12 cellular contexts compared by ENCODE assay signal in the genomic region with DNA sequence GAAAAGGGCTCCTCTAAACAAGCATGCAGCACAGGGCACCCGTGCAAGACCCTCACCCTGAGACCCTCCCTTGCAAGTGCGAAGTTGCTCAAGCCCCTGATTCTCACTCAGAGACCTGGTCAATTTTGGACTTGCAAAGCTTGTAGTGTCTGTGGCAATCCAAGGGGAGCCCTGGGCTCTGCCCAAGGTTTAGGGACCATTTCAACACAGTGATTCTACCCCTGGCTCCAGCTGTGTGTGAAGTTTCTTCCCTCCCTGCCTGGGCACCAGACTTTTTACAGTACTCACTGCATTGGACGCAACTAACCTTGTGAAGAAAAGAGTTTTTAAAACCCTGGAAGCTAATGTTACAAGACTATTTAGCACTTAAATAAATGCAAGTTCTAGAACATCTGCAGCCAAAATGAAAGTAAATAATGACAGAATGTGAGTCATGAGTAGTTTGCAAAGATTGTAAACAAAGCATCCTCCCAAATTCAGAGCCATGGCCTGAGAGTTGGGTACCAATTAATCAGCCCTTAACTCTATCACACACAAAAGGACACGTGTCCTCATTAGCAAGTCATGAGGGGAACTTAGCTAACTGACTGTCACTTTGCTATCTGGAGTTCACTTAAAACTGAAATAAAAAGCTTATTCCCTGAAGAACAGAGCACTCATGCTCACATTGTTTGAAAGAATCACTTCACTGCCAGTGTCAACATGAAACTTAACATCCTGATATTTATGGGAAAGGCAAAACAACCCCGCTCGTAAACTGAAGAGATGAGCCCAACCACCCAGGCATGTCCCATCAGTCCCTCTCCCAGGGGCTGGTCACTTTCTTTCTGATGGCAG. TPM values are rescaled to one million over a fixed set of nuclear protein-coding genes. Genes with fewer than 3 reads are reported as not detected.
DNase-seq lines count a peak whose midpoint lies in the region; ATAC-seq, FAIRE-seq and TF ChIP-seq lines count a peak whose summit lies in the region.
"Had no signal": no experiment of that assay in that cellular context is flagged by ENCODE, and none has a peak within 500 bp of the region (broad histone marks: within the 10 kb centered on the region; RNA-seq: fewer than 3 reads in every experiment).

No MANE protein-coding gene starts in this region.

- peaks cover 55% of the 10 kb centered on the region for H3K4me1 Mint-ChIP-seq in activated T-helper 2 cell treated with anti-CD3 and anti-CD28 coated beads, Interferon-gamma antibody, Interleukin-2, Interleukin-4, amounts not matched to agents 10 μg/mL and 5 μg/mL and 100 μg/mL, durations not matched to agents 14 hours and 24 hours and 36 hours (ENCODE audit: low read depth)

- WGBS in pancreas, 2 donors: 67 to 71% methylated on average over 6 of the region's 6 CpGs

- peaks cover 5 to 12% of the 10 kb centered on the region in 2 donors for H3K4me1 ChIP-seq in mucosa of rectum (ENCODE audit: control insufficient read depth in 2 of 2, insufficient read depth in 2 of 2, low read length in 2 of 2)
- peaks cover 0 to 4% (median 0%) of the 10 kb centered on the region in 3 donors for H3K4me1 ChIP-seq in pancreas

- no peak overlapping the region for H3K4me3 Mint-ChIP-seq in activated T-helper 2 cell treated with anti-CD3 and anti-CD28 coated beads, Interferon-gamma antibody, Interleukin-2, Interleukin-4, amounts not matched to agents 10 μg/mL and 5 μg/mL and 100 μg/mL, durations not matched to agents 14 hours and 24 hours and 36 hours (ENCODE audit: low read depth)

- H3K9me3 Mint-ChIP-seq in activated T-helper 2 cell treated with anti-CD3 and anti-CD28 coated beads, Interferon-gamma antibody, Interleukin-2, Interleukin-4, amounts not matched to agents 10 μg/mL and 5 μg/mL and 100 μg/mL, durations not matched to agents 14 hours and 24 hours and 36 hours: no peaks in the 10 kb centered on the region

- H3K27me3 ChIP-seq in mucosa of rectum (ENCODE audit: control insufficient read depth in 2 of 2, insufficient read depth in 2 of 2, low read length in 2 of 2) (no peaks in the 10 kb centered on the region), pancreas (no peaks in the 10 kb centered on the region)

- H3K9ac ChIP-seq in mucosa of rectum (ENCODE audit: low read depth in 1 of 2, low read length in 2 of 2): no peak overlapping the region

- intact Hi-C loops in activated T-helper 2 cell treated with anti-CD3 and anti-CD28 coated beads, Interferon-gamma antibody, Interleukin-2, Interleukin-4, amounts not matched to agents 10 μg/mL and 5 μg/mL and 100 μg/mL, durations not matched to agents 14 hours and 24 hours and 36 hours (cut with micrococcal nuclease): loop anchor here (5.0 to 10.0 kb wide), 4 partner anchors 187 to 360 kb away; a partner anchor contains a TSS
- intact Hi-C loops in pancreas (cut with DNase I): no loop called here

- H3K27ac ChIP-seq in mucosa of rectum (ENCODE audit: low read depth in 2 of 2, low read length in 2 of 2): peak overlapping the region; percentile 33 to 54
- no peak overlapping the region for H3K27ac ChIP-seq in pancreas
- no peak overlapping the region for H3K27ac ChIP-seq in substantia nigra (ENCODE audit: low read depth, low read length, poor library complexity, severe bottlenecking)
- H3K27ac ChIP-seq: thoracic aorta had no signal

- TF ChIP-seq CTCF in pancreas (IDR thresholded peaks at IDR 0.05): no peak

- FAIRE-seq in pancreas (lab: Jason Lieb, UNC): no peak

- peak overlapping the region; percentile 38 for H3K27ac Mint-ChIP-seq in activated T-helper 2 cell treated with anti-CD3 and anti-CD28 coated beads, Interferon-gamma antibody, Interleukin-2, Interleukin-4, amounts not matched to agents 10 μg/mL and 5 μg/mL and 100 μg/mL, durations not matched to agents 14 hours and 24 hours and 36 hours

- H3K9me3 ChIP-seq in mucosa of rectum (ENCODE audit: control insufficient read depth in 2 of 2, low read length in 2 of 2): no peaks in the 10 kb centered on the region
- no peaks in the 10 kb centered on the region for H3K9me3 ChIP-seq in pancreas
- H3K9me3 ChIP-seq: thoracic aorta had no signal

- H3K27me3 Mint-ChIP-seq in activated T-helper 2 cell treated with anti-CD3 and anti-CD28 coated beads, Interferon-gamma antibody, Interleukin-2, Interleukin-4, amounts not matched to agents 10 μg/mL and 5 μg/mL and 100 μg/mL, durations not matched to agents 14 hours and 24 hours and 36 hours (ENCODE audit: low read depth): no peaks in the 10 kb centered on the region

- H3K4me3 ChIP-seq in mucosa of rectum (ENCODE audit: low read length in 2 of 2) (no peak overlapping the region), pancreas (no peak overlapping the region)
- H3K4me3 ChIP-seq: thoracic aorta had no signal

- DNase-seq in AG08396 (ENCODE audit: low spot score) (peak; percentile 43), EL (peak; percentile 23), pancreas (no peak), NOMO-1 treated with DMSO at 0.1 percent for 48 hours (lab: John Stamatoyannopoulos, UW; ENCODE audit: unreplicated experiment) (no peak), NCI-H2227 treated with DMSO at 0.1 percent for 48 hours (lab: John Stamatoyannopoulos, UW) (no peak), substantia nigra (lab: John Stamatoyannopoulos, UW) (no peak)
- no peak for DNase-seq in activated T-helper 2 cell treated with anti-CD3 and anti-CD28 coated beads, Interferon-gamma antibody, Interleukin-2, Interleukin-4, amounts not matched to agents 10 μg/mL and 5 μg/mL and 100 μg/mL, durations not matched to agents 14 hours and 24 hours and 36 hours (ENCODE audit: low spot score)
- DNase-seq: Calu3; central memory CD4-positive, alpha-beta T cell; stimulated activated CD4-positive, alpha-beta T cell treated with anti-CD3 and anti-CD28 coated beads, Interleukin-15, amount 100 ng/mL, for 24 hours had no signal

- ATAC-seq in pancreas: no peak

- peaks cover 34% of the 10 kb centered on the region for H3K36me3 Mint-ChIP-seq in activated T-helper 2 cell treated with anti-CD3 and anti-CD28 coated beads, Interferon-gamma antibody, Interleukin-2, Interleukin-4, amounts not matched to agents 10 μg/mL and 5 μg/mL and 100 μg/mL, durations not matched to agents 14 hours and 24 hours and 36 hours (ENCODE audit: low read depth)

- H3K36me3 ChIP-seq in mucosa of rectum (ENCODE audit: control insufficient read depth in 2 of 2, insufficient read depth in 2 of 2, low read length in 2 of 2) (no peaks in the 10 kb centered on the region), pancreas (no peaks in the 10 kb centered on the region)

RNA-seq across cellular contexts. Expression of a gene that starts 48.1 kb away (rescaled TPM):
- 101 and 112 TPM in 2 replicates for total RNA-seq in activated T-helper 2 cell treated with anti-CD3 and anti-CD28 coated beads, Interferon-gamma antibody, Interleukin-2, Interleukin-4, amounts not matched to agents 10 μg/mL and 5 μg/mL and 100 μg/mL, durations not matched to agents 14 hours and 24 hours and 36 hours
- 10 to 100 TPM in 1 of 6 donors, 1 to 10 TPM in 3, under 1 TPM in 2; 0.42 to 15.9 (median 3.6) TPM for total RNA-seq in pancreas
- 1 to 10 TPM; 4.4 to 5.4 TPM for polyA plus RNA-seq in pancreas

Comparison
In these comparisons a context has a peak if more than half of its experiments do, and no peak if none do; other contexts are left out.
1. DNase-seq: peak in AG08396 (single experiment) and EL (single experiment); none in activated T-helper 2 cell treated with anti-CD3 and anti-CD28 coated beads, Interferon-gamma antibody, Interleukin-2, Interleukin-4, amounts not matched to agents 10 μg/mL and 5 μg/mL and 100 μg/mL, durations not matched to agents 14 hours and 24 hours and 36 hours (single experiment), pancreas (0 of 6), NOMO-1 treated with DMSO at 0.1 percent for 48 hours (single experiment), NCI-H2227 treated with DMSO at 0.1 percent for 48 hours (single experiment) and substantia nigra (0 of 49).
2. H3K27ac ChIP-seq: peak in mucosa of rectum (2 of 2); none in pancreas (0 of 4) and substantia nigra (single experiment).